24 cellular contexts compared by ENCODE assay signal in the genomic region with DNA sequence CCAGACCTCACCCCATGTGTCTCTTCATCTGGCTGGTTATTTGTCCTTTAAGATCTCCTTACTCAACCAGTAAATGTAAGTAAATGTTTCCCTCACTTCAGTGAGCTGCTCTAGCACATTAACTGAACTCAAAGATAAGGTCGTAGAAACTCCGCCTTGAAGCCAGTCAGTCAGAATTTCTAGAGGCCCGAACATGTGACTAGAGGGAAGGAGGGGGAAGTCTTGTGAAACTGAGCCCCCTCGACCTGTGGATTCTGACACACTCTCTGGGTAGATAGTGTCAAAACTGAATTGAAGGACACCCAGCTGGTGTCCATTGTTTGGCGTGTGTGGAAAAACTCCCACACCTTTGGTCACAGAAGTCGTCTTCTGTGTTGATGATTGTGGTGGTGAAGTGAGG.
DNase-seq lines count a peak whose midpoint lies in the region; ATAC-seq, FAIRE-seq and TF ChIP-seq lines count a peak whose summit lies in the region.
"Had no signal": no experiment of that assay in that cellular context is flagged by ENCODE, and none has a peak within 500 bp of the region (broad histone marks: within the 10 kb centered on the region; RNA-seq: fewer than 3 reads in every experiment).

No MANE protein-coding gene starts in this region.

- H3K27me3 ChIP-seq in astrocyte (ENCODE audit: insufficient read depth, low read length) (no peaks in the 10 kb centered on the region), heart left ventricle (no peaks in the 10 kb centered on the region), BE2C (no peaks in the 10 kb centered on the region)
- H3K27me3 ChIP-seq: MG63 had no signal

- H3K27ac Mint-ChIP-seq in astrocyte (ENCODE audit: unreplicated experiment): no peak overlapping the region

- H4K20me1 ChIP-seq in astrocyte (ENCODE audit: insufficient read depth, low read length): no peaks in the 10 kb centered on the region

- H3K4me2 ChIP-seq in astrocyte (ENCODE audit: low read length): peak overlapping the region; percentile 34

- H3K4me3 Mint-ChIP-seq in astrocyte (ENCODE audit: unreplicated experiment): no peak overlapping the region

- no peak overlapping the region for H3K9ac ChIP-seq in astrocyte (ENCODE audit: low read length)

- H3K4me3 ChIP-seq in astrocyte (ENCODE audit: insufficient read depth, low read depth, low read length) (no peak overlapping the region), heart left ventricle (peak overlapping the region; percentile 21 to 61 (median 52)), mesodermal cell (ENCODE audit: extremely low read depth, insufficient read depth, low read length, poor library complexity, severe bottlenecking) (no peak overlapping the region), BE2C (ENCODE audit: low read depth, low read length) (no peak overlapping the region)
- H3K4me3 ChIP-seq: K562, MG63 had no signal

- peaks cover 2% of the 10 kb centered on the region for H3K36me3 Mint-ChIP-seq in astrocyte (ENCODE audit: low read depth, unreplicated experiment)

- H3K79me2 ChIP-seq in astrocyte (ENCODE audit: insufficient read depth, low read length): no peaks in the 10 kb centered on the region

- ATAC-seq in heart left ventricle: peak; percentile 86 to 89 (median 88)
- ATAC-seq: HCT116, HepG2, K562, Panc1 had no signal

- intact Hi-C loops in heart left ventricle (cut with DNase I): no loop called here

- H2AFZ ChIP-seq in astrocyte (ENCODE audit: low read depth, low read length): no peak overlapping the region

- H3K36me3 ChIP-seq in astrocyte (ENCODE audit: insufficient read depth, low read length) (no peaks in the 10 kb centered on the region), heart left ventricle (no peaks in the 10 kb centered on the region), mesodermal cell (ENCODE audit: control insufficient read depth, insufficient read depth, low read length) (no peaks in the 10 kb centered on the region), BE2C (no peaks in the 10 kb centered on the region)
- H3K36me3 ChIP-seq: MG63 had no signal

- H3K9me3 ChIP-seq in astrocyte (ENCODE audit: insufficient read depth, low read depth, low read length) (no peaks in the 10 kb centered on the region), heart left ventricle (peaks cover 0 to 21% (median 0%) of the 10 kb centered on the region in 12 donors), mesodermal cell (ENCODE audit: control insufficient read depth, low read length) (peaks cover 6% of the 10 kb centered on the region), BE2C (no peaks in the 10 kb centered on the region)
- H3K9me3 ChIP-seq: MG63 had no signal

- H3K27me3 Mint-ChIP-seq in astrocyte (ENCODE audit: low read depth, unreplicated experiment): no peaks in the 10 kb centered on the region

- no peak for TF ChIP-seq CTCF in astrocyte (IDR thresholded peaks at IDR 0.05; ENCODE audit: insufficient read depth, low read depth, low read length)
- TF ChIP-seq CTCF in heart left ventricle (IDR thresholded peaks at IDR 0.05): no peak
- no peak for TF ChIP-seq CTCF in BE2C (IDR thresholded peaks at IDR 0.05; ENCODE audit: low read depth, low read length)

- no peak for TF ChIP-seq POLR2A in heart left ventricle (IDR thresholded peaks at IDR 0.05)
- no peak for TF ChIP-seq POLR2A in GM12891 (IDR thresholded peaks at IDR 0.05; ENCODE audit: low read depth, low read length)

- DNase-seq in NCI-H226 (peak; percentile 56), astrocyte (ENCODE audit: low read depth) (no peak), heart left ventricle (peak in 3 of 5 donors; percentile 40 to 66 (median 61)), GM12891 (ENCODE audit: insufficient read length, low spot score) (no peak), NCI-H748 treated with DMSO at 0.1 percent for 48 hours (lab: John Stamatoyannopoulos, UW) (no peak), BE2C (no peak)
- no peak for DNase-seq in stimulated activated CD4-positive, alpha-beta T cell treated with anti-CD3 and anti-CD28 coated beads, Interleukin-4, amount 100 ng/mL, for 4 hours
- DNase-seq: AML-193; GOT3; MG63; NCI-H1417 treated with DMSO at 0.1 percent for 48 hours; NCI-H187 treated with DMSO at 0.1 percent for 48 hours; NCI-H2107; NCI-H69; NK-92 treated with Interleukin-12 subunit alpha and Interleukin-12 subunit beta, amount 100 ng/mL, for 24 hours had no signal

- H3K27ac ChIP-seq in astrocyte (ENCODE audit: low read depth, low read length) (no peak overlapping the region), heart left ventricle (peak overlapping the region; percentile 70 to 96 (median 86)), mesodermal cell (ENCODE audit: low read depth, low read length, severe bottlenecking) (peak overlapping the region; percentile 77)
- H3K27ac ChIP-seq: C4-2B, HL-60 had no signal

- no peak for FAIRE-seq in astrocyte (lab: Jason Lieb, UNC)
- no peak for FAIRE-seq in GM12891 (lab: Jason Lieb, UNC)
- FAIRE-seq: G401.6, GM18507, HepG2, K562 had no signal

- H3K4me1 Mint-ChIP-seq in astrocyte (ENCODE audit: low read depth, unreplicated experiment): peaks cover 4% of the 10 kb centered on the region

- peaks cover 8% of the 10 kb centered on the region for H3K9me3 Mint-ChIP-seq in astrocyte (ENCODE audit: unreplicated experiment)

- WGBS in heart left ventricle, 4 donors: 19 to 37% (median 30%) methylated on average over 6 of the region's 6 CpGs
- 89% methylated on average over 4 of the region's 6 CpGs for WGBS in mesodermal cell (ENCODE audit: insufficient coverage in 2 of 2), 2 experiments

- H3K4me1 ChIP-seq in astrocyte (ENCODE audit: insufficient read depth, low read length) (peaks cover 4% of the 10 kb centered on the region), heart left ventricle (peaks cover 0 to 10% (median 0%) of the 10 kb centered on the region in 12 donors), mesodermal cell (ENCODE audit: control insufficient read depth, insufficient read depth, low read length, poor library complexity, severe bottlenecking) (peaks cover 4% of the 10 kb centered on the region), BE2C (peaks cover 6% of the 10 kb centered on the region; the same call in 1 of the 2 replicates)

TF ChIP-seq in GM12891, 5 proteins besides CTCF, POLR2A, EP300 and RAD21:
- TF ChIP-seq TAF1 (IDR thresholded peaks at IDR 0.05; ENCODE audit: low read depth, low read length) (no peak), POU2F2 (IDR thresholded peaks at IDR 0.05; ENCODE audit: low read depth, low read length) (no peak), POLR2AphosphoS5 (IDR thresholded peaks at IDR 0.05; ENCODE audit: low read depth, low read length) (no peak), PAX5 (IDR thresholded peaks at IDR 0.05; ENCODE audit: insufficient read depth, low read length, severe bottlenecking) (no peak), SPI1 (IDR thresholded peaks at IDR 0.05; ENCODE audit: low read depth, low read length) (no peak)

Comparison
In these comparisons a context has a peak if more than half of its experiments do, and no peak if none do; other contexts are left out.
1. DNase-seq: peak in NCI-H226 (single experiment) and heart left ventricle (3 of 5); none in astrocyte (single experiment), GM12891 (single experiment), NCI-H748 treated with DMSO at 0.1 percent for 48 hours (single experiment), BE2C (single experiment) and stimulated activated CD4-positive, alpha-beta T cell treated with anti-CD3 and anti-CD28 coated beads, Interleukin-4, amount 100 ng/mL, for 4 hours (0 of 2).
2. H3K4me3 ChIP-seq: peak in heart left ventricle (12 of 12); none in astrocyte (single experiment), mesodermal cell (single experiment) and BE2C (single experiment).